Comparison of ENCODE assay signal across 1 cellular context in the genomic region with DNA sequence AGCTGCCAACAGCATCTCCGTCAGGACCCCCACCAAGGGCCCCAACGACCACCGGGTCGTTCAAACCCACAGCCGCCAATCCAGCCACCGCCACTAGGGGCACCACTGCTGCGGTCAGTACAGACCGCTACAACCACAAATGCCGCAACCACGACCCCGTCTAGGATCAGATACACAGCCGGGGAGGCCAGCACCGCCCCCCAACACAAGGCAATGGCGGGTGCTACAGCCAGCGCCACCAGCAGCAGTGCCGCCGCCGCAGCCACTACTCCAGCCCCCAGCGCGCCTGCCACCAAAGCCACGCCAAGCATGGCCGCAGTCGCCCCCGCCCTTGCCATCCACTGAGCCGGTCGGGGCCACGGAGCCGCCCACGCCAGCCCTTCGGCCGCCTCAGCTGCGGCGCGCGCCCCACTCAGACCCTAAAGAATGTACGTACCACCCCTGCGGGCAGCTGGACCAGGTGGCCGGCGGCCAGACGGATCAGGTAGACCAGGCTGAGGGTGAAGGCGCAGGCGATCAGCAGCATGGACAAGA.
TF ChIP-seq lines count a peak whose summit lies in the region.

No MANE protein-coding gene starts in this region.

TF ChIP-seq in HEK293, 187 proteins besides CTCF, POLR2A, EP300 and RAD21 (continued from another document and continues in another):
- TF ChIP-seq HOXC10 (CRISPR knock-in tag; IDR thresholded peaks at IDR 0.05): no peak
- TF ChIP-seq ZNF2 (tag by site-specific recombination; IDR thresholded peaks at IDR 0.05): peak; percentile 67; the same call in 1 of the 2 replicates
- no peak; the same call in 1 of the 2 replicates for TF ChIP-seq ZNF629 (tag by site-specific recombination; IDR thresholded peaks at IDR 0.05)
- peak; percentile 18; the same call in 1 of the 2 replicates for TF ChIP-seq ZNF501 (tag by site-specific recombination; IDR thresholded peaks at IDR 0.05)
- TF ChIP-seq ZNF585B (tag by site-specific recombination; IDR thresholded peaks at IDR 0.05): no peak
- TF ChIP-seq ZNF10 (tag by site-specific recombination; IDR thresholded peaks at IDR 0.05): no peak
- no peak for TF ChIP-seq ZNF785 (tag by site-specific recombination; IDR thresholded peaks at IDR 0.05)
- TF ChIP-seq ZNF114 (tag by site-specific recombination; IDR thresholded peaks at IDR 0.05): no peak
- TF ChIP-seq ZNF747 (tag by site-specific recombination; IDR thresholded peaks at IDR 0.05): no peak
- TF ChIP-seq ZNF324 (tag by site-specific recombination; IDR thresholded peaks at IDR 0.05): peak; percentile 45; the same call in 1 of the 2 replicates
- no peak for TF ChIP-seq ZNF214 (tag by site-specific recombination; IDR thresholded peaks at IDR 0.05; ENCODE audit: borderline replicate concordance)
- no peak for TF ChIP-seq ZNF624 (tag by site-specific recombination; IDR thresholded peaks at IDR 0.05)
- 0 out of 2 replicates have a peak, but pooled peaks have one; percentile 44 for TF ChIP-seq OVOL3 (tag by site-specific recombination; IDR thresholded peaks at IDR 0.05)
- TF ChIP-seq ZNF366 (tag by site-specific recombination; conservative IDR thresholded peaks at IDR 0.05): no peak
- no peak; the same call in 1 of the 2 replicates for TF ChIP-seq ZBTB8A (tag by site-specific recombination; IDR thresholded peaks at IDR 0.05)
- no peak for TF ChIP-seq ZNF302 (tag by site-specific recombination; IDR thresholded peaks at IDR 0.05; ENCODE audit: low read depth)
- no peak for TF ChIP-seq ZNF660 (tag by site-specific recombination; IDR thresholded peaks at IDR 0.05)
- TF ChIP-seq IKZF3 (tag by site-specific recombination; IDR thresholded peaks at IDR 0.05): no peak
- TF ChIP-seq, protein P1, sequence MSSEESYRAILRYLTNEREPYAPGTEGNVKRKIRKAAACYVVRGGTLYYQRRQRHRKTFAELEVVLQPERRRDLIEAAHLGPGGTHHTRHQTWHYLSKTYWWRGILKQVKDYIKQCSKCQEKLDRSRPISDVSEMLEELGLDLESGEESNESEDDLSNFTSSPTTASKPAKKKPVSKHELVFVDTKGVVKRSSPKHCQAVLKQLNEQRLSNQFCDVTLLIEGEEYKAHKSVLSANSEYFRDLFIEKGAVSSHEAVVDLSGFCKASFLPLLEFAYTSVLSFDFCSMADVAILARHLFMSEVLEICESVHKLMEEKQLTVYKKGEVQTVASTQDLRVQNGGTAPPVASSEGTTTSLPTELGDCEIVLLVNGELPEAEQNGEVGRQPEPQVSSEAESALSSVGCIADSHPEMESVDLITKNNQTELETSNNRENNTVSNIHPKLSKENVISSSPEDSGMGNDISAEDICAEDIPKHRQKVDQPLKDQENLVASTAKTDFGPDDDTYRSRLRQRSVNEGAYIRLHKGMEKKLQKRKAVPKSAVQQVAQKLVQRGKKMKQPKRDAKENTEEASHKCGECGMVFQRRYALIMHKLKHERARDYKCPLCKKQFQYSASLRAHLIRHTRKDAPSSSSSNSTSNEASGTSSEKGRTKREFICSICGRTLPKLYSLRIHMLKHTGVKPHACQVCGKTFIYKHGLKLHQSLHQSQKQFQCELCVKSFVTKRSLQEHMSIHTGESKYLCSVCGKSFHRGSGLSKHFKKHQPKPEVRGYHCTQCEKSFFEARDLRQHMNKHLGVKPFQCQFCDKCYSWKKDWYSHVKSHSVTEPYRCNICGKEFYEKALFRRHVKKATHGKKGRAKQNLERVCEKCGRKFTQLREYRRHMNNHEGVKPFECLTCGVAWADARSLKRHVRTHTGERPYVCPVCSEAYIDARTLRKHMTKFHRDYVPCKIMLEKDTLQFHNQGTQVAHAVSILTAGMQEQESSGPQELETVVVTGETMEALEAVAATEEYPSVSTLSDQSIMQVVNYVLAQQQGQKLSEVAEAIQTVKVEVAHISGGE (tag by site-specific recombination; conservative IDR thresholded peaks at IDR 0.05; ENCODE audit: low read depth): no peak
- no peak for TF ChIP-seq ZNF791 (tag by site-specific recombination; IDR thresholded peaks at IDR 0.05)
- TF ChIP-seq ZNF658 (tag by site-specific recombination; IDR thresholded peaks at IDR 0.05): no peak
- TF ChIP-seq ZNF157 (tag by site-specific recombination; IDR thresholded peaks at IDR 0.05): no peak
- TF ChIP-seq, protein P2, sequence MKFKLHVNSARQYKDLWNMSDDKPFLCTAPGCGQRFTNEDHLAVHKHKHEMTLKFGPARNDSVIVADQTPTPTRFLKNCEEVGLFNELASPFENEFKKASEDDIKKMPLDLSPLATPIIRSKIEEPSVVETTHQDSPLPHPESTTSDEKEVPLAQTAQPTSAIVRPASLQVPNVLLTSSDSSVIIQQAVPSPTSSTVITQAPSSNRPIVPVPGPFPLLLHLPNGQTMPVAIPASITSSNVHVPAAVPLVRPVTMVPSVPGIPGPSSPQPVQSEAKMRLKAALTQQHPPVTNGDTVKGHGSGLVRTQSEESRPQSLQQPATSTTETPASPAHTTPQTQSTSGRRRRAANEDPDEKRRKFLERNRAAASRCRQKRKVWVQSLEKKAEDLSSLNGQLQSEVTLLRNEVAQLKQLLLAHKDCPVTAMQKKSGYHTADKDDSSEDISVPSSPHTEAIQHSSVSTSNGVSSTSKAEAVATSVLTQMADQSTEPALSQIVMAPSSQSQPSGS (tag by site-specific recombination; IDR thresholded peaks at IDR 0.05; ENCODE audit: low read depth): no peak
- no peak; the same call in none of the 2 replicates for TF ChIP-seq ZNF335 (tag by site-specific recombination; conservative IDR thresholded peaks at IDR 0.05)
- TF ChIP-seq ZNF423 (tag by site-specific recombination; IDR thresholded peaks at IDR 0.05): no peak
- TF ChIP-seq ZBTB48 (tag by site-specific recombination; IDR thresholded peaks at IDR 0.05): no peak
- TF ChIP-seq, protein P3, sequence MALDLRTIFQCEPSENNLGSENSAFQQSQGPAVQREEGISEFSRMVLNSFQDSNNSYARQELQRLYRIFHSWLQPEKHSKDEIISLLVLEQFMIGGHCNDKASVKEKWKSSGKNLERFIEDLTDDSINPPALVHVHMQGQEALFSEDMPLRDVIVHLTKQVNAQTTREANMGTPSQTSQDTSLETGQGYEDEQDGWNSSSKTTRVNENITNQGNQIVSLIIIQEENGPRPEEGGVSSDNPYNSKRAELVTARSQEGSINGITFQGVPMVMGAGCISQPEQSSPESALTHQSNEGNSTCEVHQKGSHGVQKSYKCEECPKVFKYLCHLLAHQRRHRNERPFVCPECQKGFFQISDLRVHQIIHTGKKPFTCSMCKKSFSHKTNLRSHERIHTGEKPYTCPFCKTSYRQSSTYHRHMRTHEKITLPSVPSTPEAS (tag by site-specific recombination; IDR thresholded peaks at IDR 0.05): no peak
- TF ChIP-seq KLF10 (tag by site-specific recombination; IDR thresholded peaks at IDR 0.05): no peak
- TF ChIP-seq SCRT1 (tag by site-specific recombination; IDR thresholded peaks at IDR 0.05; ENCODE audit: borderline replicate concordance): no peak
- no peak for TF ChIP-seq ZNF768 (tag by site-specific recombination; IDR thresholded peaks at IDR 0.05)
- no peak for TF ChIP-seq ZNF175 (tag by site-specific recombination; IDR thresholded peaks at IDR 0.05)
- TF ChIP-seq, protein P4, sequence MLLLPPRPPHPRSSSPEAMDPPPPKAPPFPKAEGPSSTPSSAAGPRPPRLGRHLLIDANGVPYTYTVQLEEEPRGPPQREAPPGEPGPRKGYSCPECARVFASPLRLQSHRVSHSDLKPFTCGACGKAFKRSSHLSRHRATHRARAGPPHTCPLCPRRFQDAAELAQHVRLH (tag by site-specific recombination; IDR thresholded peaks at IDR 0.05): 0 out of 2 replicates have a peak, but pooled peaks have one; percentile 42
- no peak; the same call in 1 of the 2 replicates for TF ChIP-seq YY1 (tag by site-specific recombination; IDR thresholded peaks at IDR 0.05)
- TF ChIP-seq ZNF184 (tag by site-specific recombination; IDR thresholded peaks at IDR 0.05): no peak
- TF ChIP-seq ZNF792 (tag by site-specific recombination; IDR thresholded peaks at IDR 0.05): no peak
- TF ChIP-seq ZNF664 (tag by site-specific recombination; IDR thresholded peaks at IDR 0.05): no peak
- TF ChIP-seq OSR2 (tag by site-specific recombination; IDR thresholded peaks at IDR 0.05): no peak
- peak; percentile 40; the same call in 1 of the 2 replicates for TF ChIP-seq ZFP37 (tag by site-specific recombination; IDR thresholded peaks at IDR 0.05)
- TF ChIP-seq, protein P5, sequence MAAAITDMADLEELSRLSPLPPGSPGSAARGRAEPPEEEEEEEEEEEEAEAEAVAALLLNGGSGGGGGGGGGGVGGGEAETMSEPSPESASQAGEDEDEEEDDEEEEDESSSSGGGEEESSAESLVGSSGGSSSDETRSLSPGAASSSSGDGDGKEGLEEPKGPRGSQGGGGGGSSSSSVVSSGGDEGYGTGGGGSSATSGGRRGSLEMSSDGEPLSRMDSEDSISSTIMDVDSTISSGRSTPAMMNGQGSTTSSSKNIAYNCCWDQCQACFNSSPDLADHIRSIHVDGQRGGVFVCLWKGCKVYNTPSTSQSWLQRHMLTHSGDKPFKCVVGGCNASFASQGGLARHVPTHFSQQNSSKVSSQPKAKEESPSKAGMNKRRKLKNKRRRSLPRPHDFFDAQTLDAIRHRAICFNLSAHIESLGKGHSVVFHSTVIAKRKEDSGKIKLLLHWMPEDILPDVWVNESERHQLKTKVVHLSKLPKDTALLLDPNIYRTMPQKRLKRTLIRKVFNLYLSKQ (tag by site-specific recombination; IDR thresholded peaks at IDR 0.05; ENCODE audit: borderline replicate concordance): no peak
- no peak for TF ChIP-seq ZNF426 (tag by site-specific recombination; IDR thresholded peaks at IDR 0.05)
- no peak for TF ChIP-seq ZNF138 (tag by site-specific recombination; IDR thresholded peaks at IDR 0.05; ENCODE audit: borderline replicate concordance)
- no peak for TF ChIP-seq ZNF560 (tag by site-specific recombination; IDR thresholded peaks at IDR 0.05; ENCODE audit: borderline replicate concordance)
- no peak for TF ChIP-seq HOXA7 (CRISPR knock-in tag; IDR thresholded peaks at IDR 0.05; ENCODE audit: borderline replicate concordance)
- TF ChIP-seq TCF7L2 (IDR thresholded peaks at IDR 0.05; ENCODE audit: borderline replicate concordance, low read depth, low read length): no peak
- no peak for TF ChIP-seq ZNF354C (tag by site-specific recombination; IDR thresholded peaks at IDR 0.05; ENCODE audit: borderline replicate concordance, low read depth)
- TF ChIP-seq ZNF544 (tag by site-specific recombination; IDR thresholded peaks at IDR 0.05): no peak
- TF ChIP-seq ZNF202 (tag by site-specific recombination; IDR thresholded peaks at IDR 0.05; ENCODE audit: borderline replicate concordance): no peak
- TF ChIP-seq ZSCAN16 (tag by site-specific recombination; IDR thresholded peaks at IDR 0.05): no peak
- no peak for TF ChIP-seq ZSCAN23 (tag by site-specific recombination; IDR thresholded peaks at IDR 0.05)
- TF ChIP-seq ZNF76 (tag by site-specific recombination; IDR thresholded peaks at IDR 0.05; ENCODE audit: borderline replicate concordance, low read depth): peak; percentile 19; the same call in 1 of the 2 replicates
- TF ChIP-seq ZNF677 (tag by site-specific recombination; IDR thresholded peaks at IDR 0.05): no peak
- no peak for TF ChIP-seq ZNF549 (tag by site-specific recombination; IDR thresholded peaks at IDR 0.05)
- TF ChIP-seq KLF9 (tag by site-specific recombination; IDR thresholded peaks at IDR 0.05; ENCODE audit: low read depth): peak; percentile 34
- TF ChIP-seq ZNF394 (tag by site-specific recombination; IDR thresholded peaks at IDR 0.05; ENCODE audit: borderline replicate concordance): no peak
- TF ChIP-seq ZNF701 (tag by site-specific recombination; IDR thresholded peaks at IDR 0.05): no peak
- TF ChIP-seq, protein P6, sequence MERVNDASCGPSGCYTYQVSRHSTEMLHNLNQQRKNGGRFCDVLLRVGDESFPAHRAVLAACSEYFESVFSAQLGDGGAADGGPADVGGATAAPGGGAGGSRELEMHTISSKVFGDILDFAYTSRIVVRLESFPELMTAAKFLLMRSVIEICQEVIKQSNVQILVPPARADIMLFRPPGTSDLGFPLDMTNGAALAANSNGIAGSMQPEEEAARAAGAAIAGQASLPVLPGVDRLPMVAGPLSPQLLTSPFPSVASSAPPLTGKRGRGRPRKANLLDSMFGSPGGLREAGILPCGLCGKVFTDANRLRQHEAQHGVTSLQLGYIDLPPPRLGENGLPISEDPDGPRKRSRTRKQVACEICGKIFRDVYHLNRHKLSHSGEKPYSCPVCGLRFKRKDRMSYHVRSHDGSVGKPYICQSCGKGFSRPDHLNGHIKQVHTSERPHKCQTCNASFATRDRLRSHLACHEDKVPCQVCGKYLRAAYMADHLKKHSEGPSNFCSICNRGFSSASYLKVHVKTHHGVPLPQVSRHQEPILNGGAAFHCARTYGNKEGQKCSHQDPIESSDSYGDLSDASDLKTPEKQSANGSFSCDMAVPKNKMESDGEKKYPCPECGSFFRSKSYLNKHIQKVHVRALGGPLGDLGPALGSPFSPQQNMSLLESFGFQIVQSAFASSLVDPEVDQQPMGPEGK (tag by site-specific recombination; IDR thresholded peaks at IDR 0.05): peak; percentile 85
- peak; percentile 82 for TF ChIP-seq YY2 (tag by site-specific recombination; IDR thresholded peaks at IDR 0.05)
- TF ChIP-seq ZNF48 (tag by site-specific recombination; IDR thresholded peaks at IDR 0.05): no peak
